Comparison of ENCODE assay signal across 6 cellular contexts in genomic region chr2:141591787-141592186, GRCh38.
"Had no signal": no experiment of that assay in that cellular context is flagged by ENCODE, and none has a peak within 500 bp of the region (broad histone marks: within the 10 kb centered on the region; RNA-seq: fewer than 3 reads in every experiment).

No MANE protein-coding gene starts in this region.

- H3K4me3 Mint-ChIP-seq: IgD-negative memory B cell had no signal

- H3K36me3 Mint-ChIP-seq: IgD-negative memory B cell had no signal

- DNase-seq: IMR-90, KBM-7, KG1 had no signal

- FAIRE-seq: HTR-8/SVneo had no signal

- H3K4me1 Mint-ChIP-seq: IgD-negative memory B cell had no signal

- H3K27ac ChIP-seq: HL-60 had no signal

- H3K27me3 Mint-ChIP-seq: IgD-negative memory B cell had no signal
